Comparison of ENCODE assay signal across 1 cellular context in genomic region chr17:50540485-50541401, GRCh38.
TF ChIP-seq lines count a peak whose summit lies in the region.

No MANE protein-coding gene starts in this region.

TF ChIP-seq in IMR-90, 13 proteins besides CTCF, POLR2A, EP300 and RAD21 (continued from another document):
- TF ChIP-seq FOS (IDR thresholded peaks at IDR 0.05; ENCODE audit: low read depth, low read length): no peak
- no peak for TF ChIP-seq CEBPB (IDR thresholded peaks at IDR 0.05; ENCODE audit: low read depth, low read length)
- no peak for TF ChIP-seq USF2 (IDR thresholded peaks at IDR 0.05; ENCODE audit: low read depth, low read length)
- no peak for TF ChIP-seq BHLHE40 (IDR thresholded peaks at IDR 0.05; ENCODE audit: low read depth, low read length)
- no peak for TF ChIP-seq RCOR1 (IDR thresholded peaks at IDR 0.05; ENCODE audit: insufficient replicate concordance, low read length)
- TF ChIP-seq MAFK (IDR thresholded peaks at IDR 0.05; ENCODE audit: low read depth, low read length): no peak
- no peak for TF ChIP-seq MAZ (IDR thresholded peaks at IDR 0.05; ENCODE audit: borderline replicate concordance, low read depth, low read length)
- TF ChIP-seq CHD1 (IDR thresholded peaks at IDR 0.05; ENCODE audit: low read depth, low read length): no peak
- TF ChIP-seq MXI1 (IDR thresholded peaks at IDR 0.05; ENCODE audit: borderline replicate concordance, low read depth, low read length): no peak
- TF ChIP-seq ELK1 (IDR thresholded peaks at IDR 0.05; ENCODE audit: borderline replicate concordance, low read depth, low read length): no peak
